9 cellular contexts compared by ENCODE assay signal in the genomic region with DNA sequence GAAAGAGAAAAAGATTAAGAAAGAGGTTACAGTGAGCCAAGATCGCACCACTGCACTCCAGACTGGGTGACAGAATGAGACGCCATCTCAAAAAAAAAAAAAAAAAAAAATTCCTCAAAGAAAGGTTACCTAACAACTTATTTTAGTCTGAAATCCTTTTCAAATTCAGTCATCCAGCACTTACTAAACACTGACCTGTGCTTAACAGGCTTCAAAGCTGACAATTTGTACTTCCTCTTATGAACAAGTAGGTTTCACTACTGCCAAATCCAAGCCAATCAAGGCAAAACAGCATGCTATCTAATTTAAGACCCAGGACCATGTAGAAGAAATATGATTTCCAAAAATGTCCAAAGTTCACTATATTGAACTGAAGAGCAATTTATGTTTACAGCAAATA. TPM values are rescaled to one million over a fixed set of nuclear protein-coding genes. Genes with fewer than 3 reads are reported as not detected.
A peak's percentile ranks its signal among the peaks of the same experiment; 100 is the strongest.
DNase-seq lines count a peak whose midpoint lies in the region; ATAC-seq and TF ChIP-seq lines count a peak whose summit lies in the region.
"Had no signal": no experiment of that assay in that cellular context is flagged by ENCODE, and none has a peak within 500 bp of the region (broad histone marks: within the 10 kb centered on the region; RNA-seq: fewer than 3 reads in every experiment).

No MANE protein-coding gene starts in this region.

- H3K4me3 ChIP-seq in gastroesophageal sphincter = no peak overlapping the region
- H3K4me3 ChIP-seq in CD4-positive, alpha-beta memory T cell (ENCODE audit: low read length in 2 of 2) = no peak overlapping the region
- no peak overlapping the region for H3K4me3 ChIP-seq in HAP-1

- H3K27me3 ChIP-seq in gastroesophageal sphincter (no peaks in the 10 kb centered on the region), HAP-1 (ENCODE audit: low read depth) (no peaks in the 10 kb centered on the region)
- no peaks in the 10 kb centered on the region for H3K27me3 ChIP-seq in CD4-positive, alpha-beta memory T cell (ENCODE audit: insufficient read depth, low read length)

- no peaks in the 10 kb centered on the region for H3K9me3 Mint-ChIP-seq in CD4-positive, alpha-beta memory T cell

- no peak overlapping the region for H3K4me3 Mint-ChIP-seq in CD4-positive, alpha-beta memory T cell

- peaks cover 31 to 39% of the 10 kb centered on the region in 2 donors for H3K36me3 Mint-ChIP-seq in CD4-positive, alpha-beta memory T cell

- TF ChIP-seq CTCF in GM13976 (IDR thresholded peaks at IDR 0.05; ENCODE audit: borderline replicate concordance, control extremely low read depth, extremely low read depth, insufficient read depth, missing control alignments) (no peak), gastroesophageal sphincter (IDR thresholded peaks at IDR 0.05) (no peak)

- peaks cover 0 to 28% of the 10 kb centered on the region in 2 donors for H3K36me3 ChIP-seq in gastroesophageal sphincter
- H3K36me3 ChIP-seq in CD4-positive, alpha-beta memory T cell (ENCODE audit: insufficient read depth, low read length) = peaks cover 3% of the 10 kb centered on the region
- peaks cover 6% of the 10 kb centered on the region for H3K36me3 ChIP-seq in HAP-1 (replicated peaks)

- WGBS in gastroesophageal sphincter (ENCODE audit: low coverage in 1 of 2), 2 donors = 29 to 63% methylated on average over 2 of the region's 2 CpGs

- TF ChIP-seq EP300 in gastroesophageal sphincter (IDR thresholded peaks at IDR 0.05) = no peak

- H3K4me1 Mint-ChIP-seq in CD4-positive, alpha-beta memory T cell = peaks cover 14 to 32% (median 21%) of the 10 kb centered on the region in 4 donors

- DNase-seq in GM13976 (ENCODE audit: low spot score) (peak; percentile 50), KBM-7 (peak; percentile 55), NCI-H82 treated with DMSO at 0.1 percent for 48 hours (lab: John Stamatoyannopoulos, UW; ENCODE audit: unreplicated experiment) (no peak), HAP-1 (ENCODE audit: low spot score in 2 of 2) (no peak)
- DNase-seq in CD4-positive, alpha-beta memory T cell = no peak
- no peak for DNase-seq in activated CD4-positive, CD25-positive, alpha-beta regulatory T cell (lab: John Stamatoyannopoulos, UW)
- DNase-seq: stimulated activated CD4-positive, alpha-beta T cell treated with anti-CD3 and anti-CD28 coated beads, Interleukin-4, amount 100 ng/mL, for 1 hour had no signal

- CTCF ChIA-PET in CD4-positive, alpha-beta memory T cell (lab: Charles Lee; ENCODE audit: partially characterized antibody) = interaction anchor here (2.0 kb wide), 1 partner anchor 84 kb away, joined by 4 read pairs; no protein-coding TSS in a partner anchor

- intact Hi-C loops in CD4-positive, alpha-beta memory T cell (cut with micrococcal nuclease) = no loop called here

- H3K27ac ChIP-seq in gastroesophageal sphincter = peak overlapping the region in 3 of 4 donors; percentile 0 to 28 (median 1)
- H3K27ac ChIP-seq in CD4-positive, alpha-beta memory T cell (ENCODE audit: low read depth, low read length) = no peak overlapping the region

- H3K27me3 Mint-ChIP-seq in CD4-positive, alpha-beta memory T cell = no peaks in the 10 kb centered on the region

- POLR2A ChIA-PET in CD4-positive, alpha-beta memory T cell (lab: Charles Lee; ENCODE audit: partially characterized antibody) = no interaction called here

- ATAC-seq in GM21529 (IDR thresholded peaks at IDR 0.05; ENCODE audit: unreplicated experiment) = peak; percentile 91
- peak; percentile 55 for ATAC-seq in gastroesophageal sphincter

- no peak for TF ChIP-seq POLR2A in gastroesophageal sphincter (IDR thresholded peaks at IDR 0.05)

- H3K4me1 ChIP-seq in gastroesophageal sphincter = peaks cover 0 to 47% (median 0%) of the 10 kb centered on the region in 3 donors
- no peaks in the 10 kb centered on the region for H3K4me1 ChIP-seq in CD4-positive, alpha-beta memory T cell (ENCODE audit: insufficient read depth, low read length)
- no peaks in the 10 kb centered on the region for H3K4me1 ChIP-seq in HAP-1

- no peaks in the 10 kb centered on the region for H3K9me3 ChIP-seq in gastroesophageal sphincter
- H3K9me3 ChIP-seq in CD4-positive, alpha-beta memory T cell (ENCODE audit: control insufficient read depth in 1 of 2, low read length in 2 of 2) = no peaks in the 10 kb centered on the region
- H3K9me3 ChIP-seq in HAP-1 = no peaks in the 10 kb centered on the region

- in situ Hi-C loops in GM13976 (cut with MboI; ENCODE audit: low sequenced_read_pairs, unreplicated experiment) = no loop called here
- in situ Hi-C loops in KBM-7 (cut with MboI; ENCODE audit: low pct_unique_long_range_greater_than_20kb, low sequenced_read_pairs) = no loop called here
- in situ Hi-C loops in HAP-1 (cut with MboI; ENCODE audit: low sequenced_read_pairs) = no loop called here

- peak overlapping the region in 3 of 7 donors; percentile 29 to 69 (median 30) for H3K27ac Mint-ChIP-seq in CD4-positive, alpha-beta memory T cell

RNA-seq across cellular contexts. Expression of a gene that starts 13.6 kb away (rescaled TPM):
- 10 to 100 TPM; 18.3 to 34.7 (median 28.8) TPM for total RNA-seq in gastroesophageal sphincter
- total RNA-seq in CD4-positive, alpha-beta memory T cell = 10 to 100 TPM; 38.7 to 40.6 TPM
- polyA plus RNA-seq in CD4-positive, alpha-beta memory T cell = 10 to 100 TPM; 29.6 to 32.4 TPM

Comparison
In these comparisons a context has a peak if more than half of its experiments do, and no peak if none do; other contexts are left out.
1. DNase-seq: peak in GM13976 (single experiment) and KBM-7 (single experiment); none in CD4-positive, alpha-beta memory T cell (0 of 5), activated CD4-positive, CD25-positive, alpha-beta regulatory T cell (0 of 4), NCI-H82 treated with DMSO at 0.1 percent for 48 hours (single experiment) and HAP-1 (0 of 2).